8 cellular contexts compared by ENCODE assay signal in the genomic region with DNA sequence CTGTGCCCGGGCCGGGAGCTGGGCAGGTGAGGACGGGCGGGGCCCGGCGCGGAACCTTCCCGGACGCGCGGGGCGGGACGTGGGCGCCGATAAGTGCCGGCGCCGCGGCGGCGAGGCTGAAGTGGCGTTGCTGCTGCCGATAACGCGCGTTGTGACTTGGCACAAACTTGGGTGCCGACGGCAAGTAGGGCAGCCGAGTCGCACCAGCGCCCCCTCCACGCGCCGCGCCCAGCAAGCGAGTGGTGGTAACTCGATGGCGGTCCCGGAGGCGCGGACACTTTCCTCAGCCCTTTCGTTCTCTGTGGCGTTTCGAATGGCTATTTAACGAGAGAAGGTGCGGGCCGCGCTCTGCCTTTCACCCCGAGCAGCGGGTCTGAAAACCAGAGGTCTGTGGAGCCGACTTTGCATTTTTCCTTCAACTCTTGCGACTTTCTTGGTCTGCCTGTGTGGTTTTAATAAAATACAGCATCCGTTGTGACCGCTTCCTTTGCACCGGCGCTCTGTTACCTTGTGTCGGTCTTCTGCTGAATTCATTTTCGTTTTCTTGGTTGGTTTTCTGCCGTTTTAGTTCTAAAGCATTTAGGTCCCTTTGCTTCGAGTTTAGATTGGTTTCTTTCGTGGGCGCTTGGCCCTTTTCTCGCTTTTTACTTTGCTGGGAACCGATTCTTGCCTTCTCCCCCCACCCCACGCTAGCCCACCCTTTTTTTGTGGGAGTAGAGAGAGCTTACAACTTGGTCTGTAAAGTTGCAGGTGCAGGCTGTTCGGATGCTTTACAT. TPM values are rescaled to one million over a fixed set of nuclear protein-coding genes. Genes with fewer than 3 reads are reported as not detected.
DNase-seq lines count a peak whose midpoint lies in the region; ATAC-seq lines count a peak whose summit lies in the region.

No MANE protein-coding gene starts in this region.

- H3K36me3 ChIP-seq in mesenchymal stem cell (ENCODE audit: control insufficient read depth in 1 of 2, insufficient read depth in 2 of 2, low read depth in 1 of 2, low read length in 2 of 2) = no peaks in the 10 kb centered on the region

- H4K8ac ChIP-seq in mesenchymal stem cell (ENCODE audit: low read length) = peak overlapping the region; percentile 72

- peak overlapping the region; percentile 97 for H2AFZ ChIP-seq in mesenchymal stem cell (ENCODE audit: low read depth, low read length)

- peak overlapping the region; percentile 79 to 95 for H3K4ac ChIP-seq in mesenchymal stem cell (ENCODE audit: low read depth in 1 of 2, low read length in 2 of 2)

- H3K4me3 ChIP-seq in mesenchymal stem cell (ENCODE audit: insufficient read depth in 1 of 2, low read depth in 1 of 2, low read length in 2 of 2) = peak overlapping the region; percentile 97 to 99

- peak overlapping the region; percentile 89 for H2BK5ac ChIP-seq in mesenchymal stem cell (ENCODE audit: low read depth, low read length, poor library complexity, severe bottlenecking)

- peak overlapping the region; percentile 79 for H3K27ac ChIP-seq in mesenchymal stem cell (ENCODE audit: low read length, poor library complexity, severe bottlenecking)

- H3K79me1 ChIP-seq in mesenchymal stem cell (replicated peaks; ENCODE audit: low read length, poor library complexity, severe bottlenecking) = no peaks in the 10 kb centered on the region

- H3K27me3 ChIP-seq in mesenchymal stem cell (ENCODE audit: control insufficient read depth in 1 of 2, insufficient read depth in 1 of 2, low read length in 2 of 2) = no peaks in the 10 kb centered on the region

- H3K9ac ChIP-seq in mesenchymal stem cell (ENCODE audit: low read length) = peak overlapping the region; percentile 97

- H3K9me3 ChIP-seq in mesenchymal stem cell (ENCODE audit: control insufficient read depth, low read length) = no peaks in the 10 kb centered on the region

- peak; percentile 15 for ATAC-seq in HG02885 (IDR thresholded peaks at IDR 0.05; ENCODE audit: poor library complexity, unreplicated experiment)

- peak overlapping the region; percentile 7 to 99 for H3K23ac ChIP-seq in mesenchymal stem cell (ENCODE audit: low read length in 2 of 2)

- no peak overlapping the region for H2AK5ac ChIP-seq in mesenchymal stem cell (ENCODE audit: low read length, severe bottlenecking)

- under 1% methylated on average over 59 of the region's 66 CpGs for WGBS in mesenchymal stem cell

- H3K14ac ChIP-seq in mesenchymal stem cell (ENCODE audit: low read length in 2 of 2) = peak overlapping the region in 1 of 2 experiments; percentile 99

- H3K4me2 ChIP-seq in mesenchymal stem cell (ENCODE audit: low read length, poor library complexity, severe bottlenecking) = peak overlapping the region; percentile 78

- peaks cover 9% of the 10 kb centered on the region for H3K4me1 ChIP-seq in mesenchymal stem cell (ENCODE audit: control insufficient read depth, insufficient read depth, low read depth, low read length)

- peak overlapping the region; percentile 79 to 90 for H3K18ac ChIP-seq in mesenchymal stem cell (ENCODE audit: low read depth in 1 of 2, low read length in 2 of 2)

- H2BK12ac ChIP-seq in mesenchymal stem cell (ENCODE audit: low read length in 2 of 2) = peak overlapping the region in 1 of 2 experiments; percentile 77

- peak overlapping the region; percentile 73 for H2BK120ac ChIP-seq in mesenchymal stem cell (ENCODE audit: low read depth, low read length)

- H2BK15ac ChIP-seq in mesenchymal stem cell (ENCODE audit: low read depth, poor library complexity, severe bottlenecking) = peak overlapping the region; percentile 90

- DNase-seq in NCI-H2196 (lab: John Stamatoyannopoulos, UW; ENCODE audit: unreplicated experiment) (peak; percentile 45), NCI-H2196 treated with DMSO at 0.1 percent for 48 hours (lab: John Stamatoyannopoulos, UW; ENCODE audit: unreplicated experiment) (no peak), NCI-H2227 (lab: John Stamatoyannopoulos, UW; ENCODE audit: unreplicated experiment) (peak; percentile 63), mesenchymal stem cell (peak; percentile 64)
- peak; percentile 49 to 59 for DNase-seq in activated CD4-positive, alpha-beta T cell treated with anti-CD3 and anti-CD28 coated beads, Interleukin-2, amount 50 U/mL, for 4 hours
- peak; percentile 45 for DNase-seq in effector CD8-positive, alpha-beta T cell (lab: John Stamatoyannopoulos, UW)
- DNase-seq in stimulated activated CD8-positive, alpha-beta memory T cell treated with anti-CD3 and anti-CD28 coated beads, Interleukin-12 subunit alpha, Interleukin-12 subunit beta, amount 100 ng/mL, for 4 hours (ENCODE audit: low read depth) = peak; percentile 54

- H4K91ac ChIP-seq in mesenchymal stem cell (ENCODE audit: low read length) = peak overlapping the region; percentile 83

RNA-seq across cellular contexts. Expression of gene STK17A, which starts 0.7 kb away (rescaled TPM):
- 21.9 TPM for polyA plus RNA-seq in mesenchymal stem cell (2013, experiment 1 of 2)
- 21.5 TPM for polyA plus RNA-seq in mesenchymal stem cell (2013, experiment 2 of 2)
